ENCODE assay signal across 14 cellular contexts in genomic region chr11:69310934-69311766, GRCh38. TPM values are rescaled to one million over a fixed set of nuclear protein-coding genes. Genes with fewer than 3 reads are reported as not detected.
DNase-seq lines count a peak whose midpoint lies in the region; ATAC-seq, FAIRE-seq and TF ChIP-seq lines count a peak whose summit lies in the region.
"Had no signal": no experiment of that assay in that cellular context is flagged by ENCODE, and none has a peak within 500 bp of the region (broad histone marks: within the 10 kb centered on the region; RNA-seq: fewer than 3 reads in every experiment).

No MANE protein-coding gene starts in this region.

- H3K79me2 ChIP-seq in GM12878 (ENCODE audit: control insufficient read depth, insufficient read depth, low read length): no peaks in the 10 kb centered on the region

- CTCF ChIA-PET in GM12878 (lab: Yijun Ruan, JAX): interaction anchor here (1.0 to 1.4 kb wide), 5 partner anchors 10 to 360 kb away, joined by 3 to 7 read pairs (median 4); no protein-coding TSS in a partner anchor

- H3K36me3 Mint-ChIP-seq in stimulated activated effector memory CD8-positive, alpha-beta T cell treated with anti-CD3 and anti-CD28 coated beads, Interleukin-12 subunit alpha, Interleukin-12 subunit beta, amount 100 ng/mL, for 72 hours: no peaks in the 10 kb centered on the region
- H3K36me3 Mint-ChIP-seq: brain had no signal

- intact Hi-C loops in GM12878 (cut with micrococcal nuclease; ENCODE audit: unreplicated experiment) (no loop called here), uterus (cut with DNase I; ENCODE audit: low total_unique reads) (no loop called here)

- H3K27me3 ChIP-seq in GM12878 (replicated peaks in 1 of 2; ENCODE audit: control insufficient read depth in 2 of 2, insufficient read depth in 2 of 2, low read length in 1 of 2) (no peaks in the 10 kb centered on the region; a peak in 1 of 4 replicates), uterus (no peaks in the 10 kb centered on the region)
- H3K27me3 ChIP-seq: esophagus squamous epithelium, MG63 had no signal

- H3K36me3 ChIP-seq in GM12878 (ENCODE audit: control insufficient read depth in 2 of 2, insufficient read depth in 2 of 2, low read length in 1 of 2): no peaks in the 10 kb centered on the region
- no peaks in the 10 kb centered on the region for H3K36me3 ChIP-seq in uterus
- H3K36me3 ChIP-seq: esophagus squamous epithelium, MG63 had no signal

- H3K4me1 Mint-ChIP-seq in stimulated activated effector memory CD8-positive, alpha-beta T cell treated with anti-CD3 and anti-CD28 coated beads, Interleukin-12 subunit alpha, Interleukin-12 subunit beta, amount 100 ng/mL, for 72 hours: peaks cover 41% of the 10 kb centered on the region

- in situ Hi-C loops in GM12878 (cut with MboI): no loop called here

- H3K4me3 Mint-ChIP-seq in stimulated activated effector memory CD8-positive, alpha-beta T cell treated with anti-CD3 and anti-CD28 coated beads, Interleukin-12 subunit alpha, Interleukin-12 subunit beta, amount 100 ng/mL, for 72 hours: peak overlapping the region; percentile 50
- H3K4me3 Mint-ChIP-seq: brain had no signal

- SMC1A ChIA-PET in GM12878 (lab: Charles Lee; ENCODE audit: uncharacterized antibody, unreplicated experiment): interaction anchor here (0.9 to 2.4 kb wide), 8 partner anchors 13 to 98 kb away, joined by 3 to 31 read pairs (median 4); no protein-coding TSS in a partner anchor

- TF ChIP-seq POLR2A in GM12878 (IDR thresholded peaks at IDR 0.05; ENCODE audit: low read depth, low read length): no peak
- TF ChIP-seq POLR2A in uterus (IDR thresholded peaks at IDR 0.05): no peak

- TF ChIP-seq RAD21 in GM12878 (IDR thresholded peaks at IDR 0.05; ENCODE audit: insufficient read depth, low read depth, low read length): no peak

- RAD21 ChIA-PET in GM12878 (lab: Charles Lee; ENCODE audit: unreplicated experiment): interaction anchor here (1.4 to 3.2 kb wide), 3 partner anchors 11 to 25 kb away, joined by 3 to 22 read pairs (median 4); no protein-coding TSS in a partner anchor

- peak; percentile 91 for ATAC-seq in GM12878
- ATAC-seq in stimulated activated effector memory CD8-positive, alpha-beta T cell treated with anti-CD3 and anti-CD28 coated beads, Interleukin-12 subunit alpha, Interleukin-12 subunit beta, amount 100 ng/mL, for 72 hours: peak; percentile 79

- no peaks in the 10 kb centered on the region for H3K9me3 Mint-ChIP-seq in stimulated activated effector memory CD8-positive, alpha-beta T cell treated with anti-CD3 and anti-CD28 coated beads, Interleukin-12 subunit alpha, Interleukin-12 subunit beta, amount 100 ng/mL, for 72 hours
- H3K9me3 Mint-ChIP-seq: brain had no signal

- POLR2A ChIA-PET in GM12878 (lab: Charles Lee): interaction anchor here (1.9 kb wide), 1 partner anchor 14 kb away, joined by 9 read pairs; no protein-coding TSS in a partner anchor

- DNase-seq in activated effector memory CD4-positive, alpha-beta T cell treated with anti-CD3 and anti-CD28 coated beads, Interleukin-2, amount 50 U/mL, for 16 hours: peak; percentile 82
- no peak for DNase-seq in activated effector memory CD4-positive, alpha-beta T cell treated with Interleukin-2 at 50 U/mL for 16 hours
- DNase-seq in RPMI7951 (ENCODE audit: low read depth): peak; percentile 63
- peak; percentile 21 for DNase-seq in GM12878 (ENCODE audit: low read depth, low spot score)
- no peak for DNase-seq in stimulated activated effector memory CD8-positive, alpha-beta T cell treated with anti-CD3 and anti-CD28 coated beads, Interleukin-12 subunit alpha, Interleukin-12 subunit beta, amount 100 ng/mL, for 72 hours (ENCODE audit: low spot score in 2 of 2)
- DNase-seq in NCI-H2029 (lab: John Stamatoyannopoulos, UW): no peak
- no peak for DNase-seq in AG20443 (ENCODE audit: low spot score)
- DNase-seq in uterus: no peak
- DNase-seq: esophagus squamous epithelium, HCEC 1CT, MG63, NCI-H510A treated with DMSO at 0.1 percent for 48 hours had no signal

- H3K9ac ChIP-seq in GM12878 (ENCODE audit: control insufficient read depth, insufficient read depth, low read length): no peak overlapping the region

- H4K20me1 ChIP-seq in GM12878 (ENCODE audit: control insufficient read depth, insufficient read depth): no peaks in the 10 kb centered on the region

- BruUV-seq in GM12878 (replicated peaks; lab: Mats Ljungman, UMichigan): no TSS peak

- H3K4me1 ChIP-seq in GM12878 (ENCODE audit: control insufficient read depth, insufficient read depth, low read length) (peaks cover 14% of the 10 kb centered on the region), uterus (no peaks in the 10 kb centered on the region)

- H3K4me3 ChIP-seq in GM12878: no peak overlapping the region
- H3K4me3 ChIP-seq in uterus: no peak overlapping the region
- H3K4me3 ChIP-seq: esophagus squamous epithelium, MG63 had no signal

- H3K27ac Mint-ChIP-seq in stimulated activated effector memory CD8-positive, alpha-beta T cell treated with anti-CD3 and anti-CD28 coated beads, Interleukin-12 subunit alpha, Interleukin-12 subunit beta, amount 100 ng/mL, for 72 hours: peak overlapping the region; percentile 89

- TF ChIP-seq CTCF in GM12878 (IDR thresholded peaks at IDR 0.05 in 2 of 3, conservative IDR thresholded peaks at IDR 0.05 in 1 of 3; ENCODE audit: control insufficient read depth in 2 of 3, extremely low read depth in 1 of 3, insufficient read depth in 1 of 3, low read depth in 3 of 3, low read length in 3 of 3) (no peak), uterus (IDR thresholded peaks at IDR 0.05) (no peak)

- FAIRE-seq in GM12878 (lab: Jason Lieb, UNC): no peak

- peak overlapping the region; percentile 38; the same call in 1 of the 2 replicates for H3K4me2 ChIP-seq in GM12878 (ENCODE audit: control insufficient read depth, insufficient read depth)

- H3K9me3 ChIP-seq in GM12878 (replicated peaks; ENCODE audit: control insufficient read depth, insufficient read depth, low read length) (no peaks in the 10 kb centered on the region; the same call in 2 of the 3 replicates), uterus (no peaks in the 10 kb centered on the region)
- H3K9me3 ChIP-seq: esophagus squamous epithelium had no signal

- WGBS in GM12878 (ENCODE audit: insufficient coverage, insufficient replicate concordance, low lambda C conversion rate, missing lambda C conversion rate): 57% methylated on average over 14 of the region's 14 CpGs

- no peak overlapping the region; the same call in 1 of the 2 replicates for H2AFZ ChIP-seq in GM12878 (ENCODE audit: control insufficient read depth, low read depth, low read length)

- no peak overlapping the region for H3K27ac ChIP-seq in GM12878 (ENCODE audit: control insufficient read depth, insufficient read depth)
- no peak overlapping the region for H3K27ac ChIP-seq in uterus

- no peak for TF ChIP-seq EP300 in GM12878 (IDR thresholded peaks at IDR 0.05; ENCODE audit: borderline replicate concordance in 1 of 2, control insufficient read depth in 1 of 2, low read depth in 2 of 2, low read length in 2 of 2)

TF ChIP-seq in GM12878, 131 proteins besides CTCF, POLR2A, EP300 and RAD21:
- TF ChIP-seq RELA (IDR thresholded peaks at IDR 0.05; ENCODE audit: borderline replicate concordance, partially characterized antibody) (peak; percentile 85), DPF2 (IDR thresholded peaks at IDR 0.05) (0 out of 2 replicates have a peak, but pooled peaks have one; percentile 4), PAX5 (IDR thresholded peaks at IDR 0.05; ENCODE audit: borderline replicate concordance, low read depth, low read length) (no peak), MLLT1 (IDR thresholded peaks at IDR 0.05) (no peak)
TF ChIP-seq in GM12878: peak in this region for 2.

RNA-seq across cellular contexts. Expression of gene MYEOV, which starts 17.2 kb away (rescaled TPM):
- 8.3 and 9.5 TPM in 2 replicates for total RNA-seq in RPMI7951 (2014; rRNA removed; shearing (Covaris generic))
- total RNA-seq in GM12878 (2013; cell fraction: nucleolus; rRNA removed): 0.63 and 2.6 TPM in 2 replicates
- 0.40 TPM in 1 of 2 replicates, not detected in the other for total RNA-seq in GM12878 (2014; rRNA removed)
- total RNA-seq in GM12878 (2014; rRNA removed; fragmentation: Illumina TruSeq; extraction: Trizol): 0.13 TPM in 1 of 2 replicates, not detected in the other
- 0.18 and 0.53 TPM in 2 replicates for total RNA-seq in GM12878 (2021)
- polyA plus RNA-seq in GM12878 (2011; ENCODE audit: low read depth): 0.10 TPM
- 0.26 and 0.72 TPM in 2 replicates for polyA plus RNA-seq in GM12878 (2011; rRNA removed)
- 0.30 and 0.33 TPM in 2 replicates for polyA plus RNA-seq in GM12878 (2011; cell fraction: cytosol; rRNA removed)
- polyA plus RNA-seq in GM12878 (2011; cell fraction: nucleus; rRNA removed): 0.44 and 0.73 TPM in 2 replicates
- polyA plus RNA-seq in GM12878 (2012): 0.52 and 0.55 TPM in 2 replicates
- polyA plus RNA-seq in GM12878 (2014; fragmentation: Illumina TruSeq; extraction: Trizol): 0.40 and 0.51 TPM in 2 replicates
- polyA plus RNA-seq in GM12878 (2014; fragmentation: Nextera tagmentation; extraction: Ambion mirVana): under 1 TPM in 1 of 2 experiments, not detected in 1; 0.05 TPM
- polyA plus RNA-seq in GM12878 (2014; rRNA removed): 0.19 and 0.29 TPM in 2 replicates
- polyA plus RNA-seq in GM12878 (2016; fragmentation: Nextera tagmentation; extraction: Ambion mirVana): not detected
- 0.22 and 0.57 TPM in 2 replicates for polyA minus RNA-seq in GM12878 (2011; rRNA and poly(A)+ RNA removed)
- not detected in 2 replicates for polyA minus RNA-seq in GM12878 (2011; cell fraction: cytosol; rRNA and poly(A)+ RNA removed)
- 0.73 TPM in 1 of 2 replicates, not detected in the other for polyA minus RNA-seq in GM12878 (2011; cell fraction: nucleus; rRNA and poly(A)+ RNA removed)
- 1 to 10 TPM in 1 of 4 donors, under 1 TPM in 1, not detected in 2; 0.35 to 1.4 TPM for total RNA-seq in uterus
- total RNA-seq: skeletal muscle tissue had no signal

Comparison
In these comparisons a context has a peak if more than half of its experiments do, and no peak if none do; other contexts are left out.
1. DNase-seq: peak in activated effector memory CD4-positive, alpha-beta T cell treated with anti-CD3 and anti-CD28 coated beads, Interleukin-2, amount 50 U/mL, for 16 hours (single experiment), RPMI7951 (single experiment) and GM12878 (single experiment); none in activated effector memory CD4-positive, alpha-beta T cell treated with Interleukin-2 at 50 U/mL for 16 hours (single experiment), stimulated activated effector memory CD8-positive, alpha-beta T cell treated with anti-CD3 and anti-CD28 coated beads, Interleukin-12 subunit alpha, Interleukin-12 subunit beta, amount 100 ng/mL, for 72 hours (0 of 2), NCI-H2029 (single experiment), AG20443 (single experiment) and uterus (0 of 2).